Comparison of ENCODE assay signal across 29 cellular contexts in the genomic region with DNA sequence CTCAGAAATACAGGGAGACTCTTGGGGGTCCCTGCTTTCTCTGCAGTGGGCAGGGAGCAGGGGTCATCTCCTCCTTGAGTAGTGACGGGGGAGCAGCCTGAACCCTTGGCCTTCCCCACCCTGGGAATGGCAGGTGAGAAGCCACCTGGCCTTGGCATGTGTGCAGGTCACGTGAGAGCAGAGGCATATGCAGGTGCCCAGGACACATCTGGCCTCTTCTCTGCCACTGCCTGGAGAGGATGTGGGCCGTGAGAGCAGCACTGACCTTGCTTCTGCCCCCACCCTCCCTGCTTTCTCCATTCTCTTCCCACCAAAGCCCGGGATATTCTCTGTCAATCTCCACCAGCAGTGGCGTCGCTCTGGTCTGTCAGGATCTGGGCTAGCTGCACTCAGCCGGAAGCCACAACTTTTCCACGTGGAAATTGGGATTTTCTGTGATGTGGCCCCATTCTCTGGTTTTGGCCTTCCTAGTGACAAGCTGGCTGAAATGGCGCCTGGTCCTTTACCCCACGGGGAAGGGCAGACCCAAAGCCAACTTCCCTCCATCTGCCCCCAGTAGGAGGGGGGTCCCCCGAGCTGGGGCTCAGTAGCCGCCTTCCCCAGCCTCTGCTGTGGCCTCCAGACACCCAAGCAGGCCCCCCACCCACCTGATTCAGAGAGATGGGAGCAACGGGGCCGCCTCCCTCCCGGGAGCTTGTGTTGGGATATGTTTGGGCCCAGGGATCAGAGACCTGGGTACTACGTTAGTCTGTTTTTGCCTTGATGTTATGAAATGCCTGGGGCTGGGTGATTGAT.
"Had no signal": no experiment of that assay in that cellular context is flagged by ENCODE, and none has a peak within 500 bp of the region (broad histone marks: within the 10 kb centered on the region; RNA-seq: fewer than 3 reads in every experiment).

No MANE protein-coding gene starts in this region.

- H3K9me3 Mint-ChIP-seq: type B pancreatic cell had no signal

- H3K36me3 ChIP-seq: adrenal gland, ascending aorta, gastroesophageal sphincter, vagina had no signal

- H3K4me1 Mint-ChIP-seq: activated naive CD8-positive, alpha-beta T cell treated with anti-CD3 and anti-CD28 coated beads for 36 hours; activated T-helper 17 cell treated with anti-CD3 and anti-CD28 coated beads, Interleukin-2, amount 50 U/mL, for 72 hours; brain; naive thymus-derived CD4-positive, alpha-beta T cell; T-helper 17 cell had no signal

- H3K27me3 ChIP-seq: adrenal gland, ascending aorta, hepatocyte, testis, vagina had no signal

- H3K4me1 ChIP-seq: adrenal gland, ascending aorta, gastroesophageal sphincter, testis, vagina had no signal

- H3K4me3 Mint-ChIP-seq: activated CD8-positive, alpha-beta T cell treated with anti-CD3 and anti-CD28 coated beads for 36 hours; activated naive CD8-positive, alpha-beta T cell treated with anti-CD3 and anti-CD28 coated beads for 36 hours; activated T-cell treated with anti-CD3 and anti-CD28 coated beads, Interleukin-2, amount 50 U/mL, for 4 hours; activated T-helper 17 cell treated with anti-CD3 and anti-CD28 coated beads, Interleukin-2, amount 50 U/mL, for 72 hours; brain; naive thymus-derived CD4-positive, alpha-beta T cell; T-helper 17 cell; type B pancreatic cell had no signal

- H3K4me3 ChIP-seq: adrenal gland, ascending aorta, gastroesophageal sphincter, hepatocyte, testis, vagina had no signal

- H3K27ac Mint-ChIP-seq: activated CD8-positive, alpha-beta T cell treated with anti-CD3 and anti-CD28 coated beads for 36 hours; activated naive CD8-positive, alpha-beta T cell treated with anti-CD3 and anti-CD28 coated beads for 36 hours; activated T-helper 17 cell treated with anti-CD3 and anti-CD28 coated beads, Interleukin-2, amount 50 U/mL, for 72 hours; naive thymus-derived CD4-positive, alpha-beta T cell; T-helper 17 cell; type B pancreatic cell had no signal

- H3K36me3 Mint-ChIP-seq: activated naive CD8-positive, alpha-beta T cell treated with anti-CD3 and anti-CD28 coated beads for 36 hours; brain; type B pancreatic cell had no signal

- ATAC-seq: activated CD8-positive, alpha-beta T cell treated with anti-CD3 and anti-CD28 coated beads for 36 hours; activated T-cell treated with anti-CD3 and anti-CD28 coated beads, Interleukin-2, amount 50 U/mL, for 4 hours; activated T-helper 17 cell treated with anti-CD3 and anti-CD28 coated beads, Interleukin-2, amount 50 U/mL, for 72 hours; gastroesophageal sphincter; left cardiac atrium; left ventricle myocardium superior; naive thymus-derived CD4-positive, alpha-beta T cell; T-helper 17 cell had no signal

- H3K9me3 ChIP-seq: adrenal gland, SK-N-SH, testis, vagina had no signal

- H3K27me3 Mint-ChIP-seq: activated CD8-positive, alpha-beta T cell treated with anti-CD3 and anti-CD28 coated beads for 36 hours; activated T-helper 17 cell treated with anti-CD3 and anti-CD28 coated beads, Interleukin-2, amount 50 U/mL, for 72 hours had no signal

- H3K27ac ChIP-seq: adrenal gland, ascending aorta, gastroesophageal sphincter, hepatocyte, testis, vagina had no signal

- DNase-seq: activated CD4-positive, alpha-beta T cell treated with anti-CD3 and anti-CD28 coated beads for 1 hour; activated CD4-positive, alpha-beta T cell treated with anti-CD3 and anti-CD28 coated beads, Interleukin-2, amount 50 U/mL, for 1 hour; activated CD8-positive, alpha-beta T cell treated with anti-CD3 and anti-CD28 coated beads for 36 hours; activated naive CD4-positive, alpha-beta T cell; activated naive CD8-positive, alpha-beta T cell treated with anti-CD3 and anti-CD28 coated beads for 36 hours; activated T-cell treated with anti-CD3 and anti-CD28 coated beads, Interleukin-2, amount 50 U/mL, for 4 hours; adrenal gland; caudate nucleus; islet precursor cell; left cardiac atrium; left ventricle myocardium superior; mammary epithelial cell; midbrain; naive thymus-derived CD4-positive, alpha-beta T cell; SK-N-SH; stimulated activated CD4-positive, alpha-beta T cell treated with anti-CD3 and anti-CD28 coated beads, Interleukin-15, amount 100 ng/mL, for 24 hours; stimulated activated CD4-positive, alpha-beta T cell treated with anti-CD3 and anti-CD28 coated beads, Interleukin-2, amount 100 ng/mL, for 24 hours; stimulated activated naive CD4-positive, alpha-beta T cell treated with Interleukin-2 at 50 U/mL for 16 hours; SW 1271; T-helper 17 cell; T1000; testis had no signal
